In genomic region chr15:90665288-90666134, GRCh38 we compare ENCODE assay signal across 8 cellular contexts. TPM values are rescaled to one million over a fixed set of nuclear protein-coding genes. Genes with fewer than 3 reads are reported as not detected.
DNase-seq lines count a peak whose midpoint lies in the region; ATAC-seq and TF ChIP-seq lines count a peak whose summit lies in the region.

No MANE protein-coding gene starts in this region.

- H3K4me1 Mint-ChIP-seq in activated naive CD4-positive, alpha-beta T cell treated with anti-CD3 and anti-CD28 coated beads, Interleukin-2, amount 10 ng/mL, durations not matched to agents 7 days and 5 days: peaks cover 80% of the 10 kb centered on the region
- H3K4me1 Mint-ChIP-seq in osteocyte (ENCODE audit: unreplicated experiment): peaks cover 23% of the 10 kb centered on the region

- H3K4me1 ChIP-seq in BE2C: no peaks in the 10 kb centered on the region
- H3K4me1 ChIP-seq in sigmoid colon: peaks cover 0 to 13% (median 8%) of the 10 kb centered on the region in 4 donors

- CTCF ChIA-PET in activated naive CD4-positive, alpha-beta T cell treated with anti-CD3 and anti-CD28 coated beads, Interleukin-2, amount 10 ng/mL, durations not matched to agents 7 days and 5 days (lab: Charles Lee): interaction anchor here (0.6 to 1.5 kb wide), 2 partner anchors 16 to 153 kb away, joined by 3 read pairs; no protein-coding TSS in a partner anchor

- no peaks in the 10 kb centered on the region for H3K36me3 ChIP-seq in BE2C
- no peaks in the 10 kb centered on the region for H3K36me3 ChIP-seq in sigmoid colon

- no peak for TF ChIP-seq EP300 in sigmoid colon (IDR thresholded peaks at IDR 0.05)

- ATAC-seq in GM18909 (IDR thresholded peaks at IDR 0.05; ENCODE audit: poor library complexity, unreplicated experiment) (peak; percentile 68), HG03097 (IDR thresholded peaks at IDR 0.05; ENCODE audit: low FRiP score, unreplicated experiment) (peak; percentile 48)

- H3K27ac Mint-ChIP-seq in activated naive CD4-positive, alpha-beta T cell treated with anti-CD3 and anti-CD28 coated beads, Interleukin-2, amount 10 ng/mL, durations not matched to agents 7 days and 5 days: peak overlapping the region; percentile 96
- no peak overlapping the region for H3K27ac Mint-ChIP-seq in osteocyte (ENCODE audit: unreplicated experiment)

- H3K4me3 Mint-ChIP-seq in activated naive CD4-positive, alpha-beta T cell treated with anti-CD3 and anti-CD28 coated beads, Interleukin-2, amount 10 ng/mL, durations not matched to agents 7 days and 5 days: peak overlapping the region; percentile 82
- no peak overlapping the region for H3K4me3 Mint-ChIP-seq in osteocyte (ENCODE audit: unreplicated experiment)

- TF ChIP-seq CTCF in BE2C (IDR thresholded peaks at IDR 0.05; ENCODE audit: low read depth, low read length): no peak
- no peak for TF ChIP-seq CTCF in sigmoid colon (IDR thresholded peaks at IDR 0.05)
- no peak for TF ChIP-seq CTCF in osteocyte (IDR thresholded peaks at IDR 0.05)

- intact Hi-C loops in head of caudate nucleus (cut with DNase I) (no loop called here), sigmoid colon (cut with DNase I) (loop anchor here (5.0 kb wide), 1 partner anchor 52 kb away; the partner anchor contains the start of gene BLM)

- peaks cover 40% of the 10 kb centered on the region for H3K36me3 Mint-ChIP-seq in activated naive CD4-positive, alpha-beta T cell treated with anti-CD3 and anti-CD28 coated beads, Interleukin-2, amount 10 ng/mL, durations not matched to agents 7 days and 5 days
- no peaks in the 10 kb centered on the region for H3K36me3 Mint-ChIP-seq in osteocyte (ENCODE audit: unreplicated experiment)

- peak; percentile 22 to 28 for TF ChIP-seq POLR2A in sigmoid colon (IDR thresholded peaks at IDR 0.05)

- WGBS in sigmoid colon, 2 donors: 1 to 3% methylated on average over 75 of the region's 75 CpGs

- no peaks in the 10 kb centered on the region for H3K9me3 ChIP-seq in BE2C
- H3K9me3 ChIP-seq in sigmoid colon: no peaks in the 10 kb centered on the region

- peaks cover 68% of the 10 kb centered on the region for H3K27me3 Mint-ChIP-seq in activated naive CD4-positive, alpha-beta T cell treated with anti-CD3 and anti-CD28 coated beads, Interleukin-2, amount 10 ng/mL, durations not matched to agents 7 days and 5 days
- H3K27me3 Mint-ChIP-seq in osteocyte (ENCODE audit: unreplicated experiment): peaks cover 4% of the 10 kb centered on the region

- peaks cover 8% of the 10 kb centered on the region for H3K9me3 Mint-ChIP-seq in activated naive CD4-positive, alpha-beta T cell treated with anti-CD3 and anti-CD28 coated beads, Interleukin-2, amount 10 ng/mL, durations not matched to agents 7 days and 5 days
- H3K9me3 Mint-ChIP-seq in osteocyte (ENCODE audit: unreplicated experiment): no peaks in the 10 kb centered on the region

- H3K27me3 ChIP-seq in BE2C (no peaks in the 10 kb centered on the region), sigmoid colon (no peaks in the 10 kb centered on the region)

- H3K4me3 ChIP-seq in BE2C (ENCODE audit: low read depth, low read length) (peak overlapping the region; percentile 78), sigmoid colon (peak overlapping the region; percentile 70 to 97 (median 82))

- DNase-seq in BE2C (peak; percentile 69), NOMO-1 treated with dmso at 0.1 percent for 144 hours (lab: John Stamatoyannopoulos, UW; ENCODE audit: unreplicated experiment) (peak; percentile 56), head of caudate nucleus (peak in 37 of 42 donors; percentile 33 to 79 (median 55)), sigmoid colon (peak; percentile 83), osteocyte (ENCODE audit: extremely low spot score, unreplicated experiment) (no peak)
- peak; percentile 77 for DNase-seq in activated naive CD4-positive, alpha-beta T cell treated with anti-CD3 and anti-CD28 coated beads, Interleukin-2, amount 10 ng/mL, durations not matched to agents 7 days and 5 days

- peak overlapping the region; percentile 81 to 88 (median 88) for H3K27ac ChIP-seq in sigmoid colon

RNA-seq across cellular contexts. Expression of gene BLM, which starts 51.6 kb away (rescaled TPM):
- 10.3 TPM for polyA plus RNA-seq in BE2C (2012; ENCODE audit: insufficient read depth, insufficient read length, low read depth)
- total RNA-seq in sigmoid colon (under 1 TPM in 3 of 4 donors, not detected in 1; 0.54 to 0.99 (median 0.71) TPM), osteocyte (2.7 and 5.0 TPM in 2 replicates)
- 1 to 10 TPM in 2 of 3 donors, under 1 TPM in 1; 0.60 to 6.2 (median 3.0) TPM for polyA plus RNA-seq in sigmoid colon
